8 cellular contexts compared by ENCODE assay signal in genomic region chr1:1628656-1629429, GRCh38. TPM values are rescaled to one million over a fixed set of nuclear protein-coding genes. Genes with fewer than 3 reads are reported as not detected.
DNase-seq lines count a peak whose midpoint lies in the region; ATAC-seq and TF ChIP-seq lines count a peak whose summit lies in the region.

No MANE protein-coding gene starts in this region.

- ATAC-seq in HG03135 (IDR thresholded peaks at IDR 0.05; ENCODE audit: unreplicated experiment), result no peak

- WGBS in stomach, 5 donors, result 49 to 76% (median 64%) methylated on average over 18 to 55 of the region's 55 CpGs

- H3K4me1 ChIP-seq in stomach, result peaks cover 25 to 36% (median 26%) of the 10 kb centered on the region in 4 donors

- no peak for TF ChIP-seq CTCF in stomach (IDR thresholded peaks at IDR 0.05)
- no peak for TF ChIP-seq CTCF in GM10248 (IDR thresholded peaks at IDR 0.05; ENCODE audit: control extremely low read depth, extremely low read depth, low read depth, missing control alignments)

- CTCF ChIA-PET in GM10248 (lab: Yijun Ruan, JAX), result interaction anchor here (0.9 to 1.4 kb wide), 5 partner anchors 8 to 280 kb away, joined by 3 to 4 read pairs (median 4); no protein-coding TSS in a partner anchor

- H3K36me3 Mint-ChIP-seq in activated T-cell treated with anti-CD3 and anti-CD28 coated beads, Interleukin-2, amount 50 U/mL, for 24 hours (ENCODE audit: low read depth), result peaks cover 2% of the 10 kb centered on the region
- H3K36me3 Mint-ChIP-seq in immature natural killer cell, result no peaks in the 10 kb centered on the region

- POLR2A ChIA-PET in GM10248 (lab: Yijun Ruan, JAX), result no interaction called here

- no peaks in the 10 kb centered on the region for H3K9me3 ChIP-seq in stomach

- peaks cover 5% of the 10 kb centered on the region for H3K27me3 Mint-ChIP-seq in activated T-cell treated with anti-CD3 and anti-CD28 coated beads, Interleukin-2, amount 50 U/mL, for 24 hours
- peaks cover 8 to 23% (median 9%) of the 10 kb centered on the region in 3 donors for H3K27me3 Mint-ChIP-seq in immature natural killer cell (ENCODE audit: low read depth in 3 of 3)

- no peak for TF ChIP-seq POLR2A in stomach (IDR thresholded peaks at IDR 0.05)

- DNase-seq in NCI-H82 (lab: John Stamatoyannopoulos, UW) (peak; percentile 38), NCI-H82 treated with DMSO at 0.1 percent for 48 hours (lab: John Stamatoyannopoulos, UW; ENCODE audit: unreplicated experiment) (no peak), immature natural killer cell (peak; percentile 58 to 61 (median 61)), stomach (no peak), AG08396 (ENCODE audit: low spot score) (no peak), GM10248 (ENCODE audit: extremely low spot score) (no peak)
- peak; percentile 72 for DNase-seq in activated T-cell treated with anti-CD3 and anti-CD28 coated beads, Interleukin-2, amount 50 U/mL, for 24 hours

- H3K4me3 ChIP-seq in stomach, result peak overlapping the region; percentile 19 to 36 (median 26)

- H3K27ac ChIP-seq in stomach, result peak overlapping the region in 3 of 5 donors; percentile 32 to 50 (median 34)

- no peak overlapping the region for H3K27ac Mint-ChIP-seq in activated T-cell treated with anti-CD3 and anti-CD28 coated beads, Interleukin-2, amount 50 U/mL, for 24 hours
- peak overlapping the region in 5 of 6 donors; percentile 29 to 84 (median 74) for H3K27ac Mint-ChIP-seq in immature natural killer cell

- H3K4me1 Mint-ChIP-seq in activated T-cell treated with anti-CD3 and anti-CD28 coated beads, Interleukin-2, amount 50 U/mL, for 24 hours (ENCODE audit: low read depth), result peaks cover 4% of the 10 kb centered on the region
- H3K4me1 Mint-ChIP-seq in immature natural killer cell, result peaks cover 0 to 21% of the 10 kb centered on the region in 2 donors

- peaks cover 0 to 41% (median 25%) of the 10 kb centered on the region in 3 donors for H3K27me3 ChIP-seq in stomach

- intact Hi-C loops in stomach (cut with DNase I; ENCODE audit: low total_unique reads), result no loop called here

- H3K9me3 Mint-ChIP-seq in activated T-cell treated with anti-CD3 and anti-CD28 coated beads, Interleukin-2, amount 50 U/mL, for 24 hours, result no peaks in the 10 kb centered on the region
- peaks cover 0 to 2% (median 0%) of the 10 kb centered on the region in 6 donors for H3K9me3 Mint-ChIP-seq in immature natural killer cell

- TF ChIP-seq EP300 in stomach (IDR thresholded peaks at IDR 0.05), result no peak

- H3K4me3 Mint-ChIP-seq in activated T-cell treated with anti-CD3 and anti-CD28 coated beads, Interleukin-2, amount 50 U/mL, for 24 hours, result peak overlapping the region; percentile 25
- H3K4me3 Mint-ChIP-seq in immature natural killer cell, result peak overlapping the region; percentile 59 to 80 (median 71)

- peaks cover 4 to 46% (median 39%) of the 10 kb centered on the region in 4 donors for H3K36me3 ChIP-seq in stomach

RNA-seq across cellular contexts. Expression of gene MMP23B, which starts 3.1 kb away (rescaled TPM):
- polyA plus RNA-seq in immature natural killer cell (10 to 100 TPM; 10.4 to 22.3 (median 12.6) TPM), stomach (10 to 100 TPM in 2 of 3 donors, 1 to 10 TPM in 1; 5.5 to 16.2 (median 12.7) TPM)
- total RNA-seq in stomach, result 100 to 1,000 TPM in 1 of 5 donors, 10 to 100 TPM in 4; 15.1 to 111 (median 19.3) TPM

RNA-seq across cellular contexts. Expression of gene MIB2, which starts 13.5 kb away (rescaled TPM):
- 10 to 100 TPM; 44.0 to 89.0 (median 86.7) TPM for polyA plus RNA-seq in immature natural killer cell
- total RNA-seq in stomach, result 100 to 1,000 TPM in 3 of 5 donors, 10 to 100 TPM in 2; 21.5 to 871 (median 193) TPM
- polyA plus RNA-seq in stomach, result 100 to 1,000 TPM; 124 to 139 (median 136) TPM

RNA-seq across cellular contexts. Expression of gene FNDC10, which starts 28.9 kb away (rescaled TPM):
- polyA plus RNA-seq in immature natural killer cell, result 1 to 10 TPM in 2 of 3 donors, under 1 TPM in 1; 0.64 to 1.4 (median 1.1) TPM
- total RNA-seq in stomach, result 10 to 100 TPM in 1 of 5 donors, under 1 TPM in 1, not detected in 3; 0.29 to 20.0 TPM
- 1 to 10 TPM; 2.1 to 5.1 (median 4.0) TPM for polyA plus RNA-seq in stomach

RNA-seq across cellular contexts. Expression of gene CDK11B, which starts 30.0 kb away (rescaled TPM):
- polyA plus RNA-seq in immature natural killer cell, result 10 to 100 TPM in 1 of 3 donors, 1 to 10 TPM in 2; 4.8 to 25.0 (median 8.1) TPM
- 10 to 100 TPM in 4 of 5 donors, 1 to 10 TPM in 1; 9.0 to 62.6 (median 29.3) TPM for total RNA-seq in stomach
- 10 to 100 TPM; 21.6 to 37.4 (median 27.9) TPM for polyA plus RNA-seq in stomach

RNA-seq across cellular contexts. Expression of gene SSU72, which starts 54.2 kb away (rescaled TPM):
- polyA plus RNA-seq in immature natural killer cell (100 to 1,000 TPM; 159 to 241 (median 160) TPM), stomach (100 to 1,000 TPM in 2 of 3 donors, 10 to 100 TPM in 1; 85.0 to 135 (median 108) TPM)
- total RNA-seq in stomach, result 100 to 1,000 TPM in 1 of 5 donors, 10 to 100 TPM in 4; 45.7 to 215 (median 85.9) TPM

Comparison
In these comparisons a context has a peak if more than half of its experiments do, and no peak if none do; other contexts are left out.
1. DNase-seq: peak in NCI-H82 (single experiment), activated T-cell treated with anti-CD3 and anti-CD28 coated beads, Interleukin-2, amount 50 U/mL, for 24 hours (single experiment) and immature natural killer cell (3 of 3); none in NCI-H82 treated with DMSO at 0.1 percent for 48 hours (single experiment), stomach (single experiment), AG08396 (single experiment) and GM10248 (single experiment).